ENCODE assay signal across 8 cellular contexts in genomic region chr15:82809308-82810060, GRCh38. TPM values are rescaled to one million over a fixed set of nuclear protein-coding genes. Genes with fewer than 3 reads are reported as not detected.
DNase-seq lines count a peak whose midpoint lies in the region; ATAC-seq and TF ChIP-seq lines count a peak whose summit lies in the region.

A gene with protein sequence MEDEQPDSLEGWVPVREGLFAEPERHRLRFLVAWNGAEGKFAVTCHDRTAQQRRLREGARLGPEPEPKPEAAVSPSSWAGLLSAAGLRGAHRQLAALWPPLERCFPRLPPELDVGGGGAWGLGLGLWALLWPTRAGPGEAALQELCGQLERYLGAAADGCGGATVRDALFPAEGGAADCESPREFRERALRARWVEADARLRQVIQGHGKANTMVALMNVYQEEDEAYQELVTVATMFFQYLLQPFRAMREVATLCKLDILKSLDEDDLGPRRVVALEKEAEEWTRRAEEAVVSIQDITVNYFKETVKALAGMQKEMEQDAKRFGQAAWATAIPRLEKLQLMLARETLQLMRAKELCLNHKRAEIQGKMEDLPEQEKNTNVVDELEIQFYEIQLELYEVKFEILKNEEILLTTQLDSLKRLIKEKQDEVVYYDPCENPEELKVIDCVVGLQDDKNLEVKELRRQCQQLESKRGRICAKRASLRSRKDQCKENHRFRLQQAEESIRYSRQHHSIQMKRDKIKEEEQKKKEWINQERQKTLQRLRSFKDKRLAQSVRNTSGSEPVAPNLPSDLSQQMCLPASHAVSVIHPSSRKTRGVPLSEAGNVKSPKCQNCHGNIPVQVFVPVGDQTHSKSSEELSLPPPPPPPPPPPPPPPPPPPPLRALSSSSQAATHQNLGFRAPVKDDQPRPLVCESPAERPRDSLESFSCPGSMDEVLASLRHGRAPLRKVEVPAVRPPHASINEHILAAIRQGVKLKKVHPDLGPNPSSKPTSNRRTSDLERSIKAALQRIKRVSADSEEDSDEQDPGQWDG (plus strand): TSS chr15:82809628. CDS start chr15:82809727, 99 bp downstream.

- DNase-seq in EL (peak; percentile 99), GOT3 (lab: John Stamatoyannopoulos, UW) (peak; percentile 85), RPMI8226 (peak; percentile 95), fibroblast of peridontal ligament (ENCODE audit: extremely low read depth) (peak; percentile 98), natural killer cell (peak; percentile 95)
- peak; percentile 94 for DNase-seq in activated T-helper 2 cell treated with anti-CD3 and anti-CD28 coated beads, Interferon-gamma antibody, Interleukin-2, Interleukin-4, amounts not matched to agents 10 μg/mL and 5 μg/mL and 100 μg/mL, durations not matched to agents 14 hours and 24 hours and 36 hours (ENCODE audit: low spot score)
- peak; percentile 95 for DNase-seq in stimulated activated naive CD4-positive, alpha-beta T cell treated with Interleukin-2 at 50 U/mL for 16 hours (lab: John Stamatoyannopoulos, UW)

- H3K36me3 Mint-ChIP-seq in activated T-helper 2 cell treated with anti-CD3 and anti-CD28 coated beads, Interferon-gamma antibody, Interleukin-2, Interleukin-4, amounts not matched to agents 10 μg/mL and 5 μg/mL and 100 μg/mL, durations not matched to agents 14 hours and 24 hours and 36 hours (ENCODE audit: low read depth), result peaks cover 27% of the 10 kb centered on the region
- peaks cover 9% of the 10 kb centered on the region for H3K36me3 Mint-ChIP-seq in natural killer cell

- peak within 1 kb of the TSS; percentile 87 for H3K4me3 Mint-ChIP-seq in activated T-helper 2 cell treated with anti-CD3 and anti-CD28 coated beads, Interferon-gamma antibody, Interleukin-2, Interleukin-4, amounts not matched to agents 10 μg/mL and 5 μg/mL and 100 μg/mL, durations not matched to agents 14 hours and 24 hours and 36 hours (ENCODE audit: low read depth)
- peak within 1 kb of the TSS; percentile 100 for H3K4me3 Mint-ChIP-seq in natural killer cell

- peaks cover 17% of the 10 kb centered on the region for H3K27me3 Mint-ChIP-seq in activated T-helper 2 cell treated with anti-CD3 and anti-CD28 coated beads, Interferon-gamma antibody, Interleukin-2, Interleukin-4, amounts not matched to agents 10 μg/mL and 5 μg/mL and 100 μg/mL, durations not matched to agents 14 hours and 24 hours and 36 hours (ENCODE audit: low read depth)
- no peaks in the 10 kb centered on the region for H3K27me3 Mint-ChIP-seq in natural killer cell (ENCODE audit: low read depth in 2 of 2)

- peak; percentile 88 to 97 (median 92) for ATAC-seq in natural killer cell

- H3K4me1 Mint-ChIP-seq in activated T-helper 2 cell treated with anti-CD3 and anti-CD28 coated beads, Interferon-gamma antibody, Interleukin-2, Interleukin-4, amounts not matched to agents 10 μg/mL and 5 μg/mL and 100 μg/mL, durations not matched to agents 14 hours and 24 hours and 36 hours (ENCODE audit: low read depth), result peaks cover 21% of the 10 kb centered on the region
- H3K4me1 Mint-ChIP-seq in natural killer cell, result peaks cover 44% of the 10 kb centered on the region in 2 donors

- no peaks in the 10 kb centered on the region for H3K9me3 Mint-ChIP-seq in activated T-helper 2 cell treated with anti-CD3 and anti-CD28 coated beads, Interferon-gamma antibody, Interleukin-2, Interleukin-4, amounts not matched to agents 10 μg/mL and 5 μg/mL and 100 μg/mL, durations not matched to agents 14 hours and 24 hours and 36 hours
- no peaks in the 10 kb centered on the region for H3K9me3 Mint-ChIP-seq in natural killer cell

- intact Hi-C loops in activated T-helper 2 cell treated with anti-CD3 and anti-CD28 coated beads, Interferon-gamma antibody, Interleukin-2, Interleukin-4, amounts not matched to agents 10 μg/mL and 5 μg/mL and 100 μg/mL, durations not matched to agents 14 hours and 24 hours and 36 hours (cut with micrococcal nuclease), result loop anchor here (2.0 to 10.0 kb wide), 5 partner anchors 59 to 393 kb away; partner anchors contain the start of genes BTBD1 and RPS17
- intact Hi-C loops in natural killer cell (cut with micrococcal nuclease), result loop anchor here (1.0 to 10.0 kb wide), 4 partner anchors 17 to 255 kb away; partner anchors contain the start of genes BTBD1 and C15orf40

- TF ChIP-seq CTCF in LNCAP (IDR thresholded peaks at IDR 0.05) (peak; percentile 45; the same call in 1 of the 2 replicates), natural killer cell (IDR thresholded peaks at IDR 0.05) (no peak)

- peak within 1 kb of the TSS; percentile 95 for H3K27ac Mint-ChIP-seq in activated T-helper 2 cell treated with anti-CD3 and anti-CD28 coated beads, Interferon-gamma antibody, Interleukin-2, Interleukin-4, amounts not matched to agents 10 μg/mL and 5 μg/mL and 100 μg/mL, durations not matched to agents 14 hours and 24 hours and 36 hours
- H3K27ac Mint-ChIP-seq in natural killer cell, result peak within 1 kb of the TSS; percentile 93 to 99

RNA-seq across cellular contexts. Expression of the gene that starts here (rescaled TPM):
- total RNA-seq in activated T-helper 2 cell treated with anti-CD3 and anti-CD28 coated beads, Interferon-gamma antibody, Interleukin-2, Interleukin-4, amounts not matched to agents 10 μg/mL and 5 μg/mL and 100 μg/mL, durations not matched to agents 14 hours and 24 hours and 36 hours, result 4.0 and 4.2 TPM in 2 replicates
- 10 to 100 TPM; 48.5 to 78.0 (median 67.6) TPM for total RNA-seq in natural killer cell

Comparison
In these comparisons a context has a peak if more than half of its experiments do, and no peak if none do; other contexts are left out.
1. Peak in every context shown above with its lines: DNase-seq and ATAC-seq.